Comparison of ENCODE assay signal across 7 cellular contexts in genomic region chr13:26698392-26699196, GRCh38.
DNase-seq lines count a peak whose midpoint lies in the region; ATAC-seq and TF ChIP-seq lines count a peak whose summit lies in the region.

No MANE protein-coding gene starts in this region.

- peak; percentile 95 for ATAC-seq in PC-3

- no peak for TF ChIP-seq EP300 in neural cell (conservative IDR thresholded peaks at IDR 0.05; ENCODE audit: poor library complexity, severe bottlenecking)

- H3K36me3 Mint-ChIP-seq in activated T-cell treated with anti-CD3 and anti-CD28 coated beads, Interleukin-2, amount 50 U/mL, for 24 hours (ENCODE audit: low read depth), result no peaks in the 10 kb centered on the region

- H3K9ac ChIP-seq in PC-3 (ENCODE audit: low read length) (no peak overlapping the region), fibroblast of lung (ENCODE audit: insufficient read depth, low read length) (no peak overlapping the region), neural cell (ENCODE audit: low read length) (peak overlapping the region; percentile 14)

- no peak overlapping the region for H3K27ac ChIP-seq in PC-3 (ENCODE audit: low read length)
- no peak overlapping the region for H3K27ac ChIP-seq in fibroblast of lung (ENCODE audit: insufficient read depth, low read length)
- H3K27ac ChIP-seq in neural cell (ENCODE audit: low read length), result no peak overlapping the region

- TF ChIP-seq RAD21 in neural cell (conservative IDR thresholded peaks at IDR 0.05), result peak; percentile 99

- no peaks in the 10 kb centered on the region for H4K20me1 ChIP-seq in PC-3 (ENCODE audit: low read length)
- no peaks in the 10 kb centered on the region for H4K20me1 ChIP-seq in fibroblast of lung (ENCODE audit: control insufficient read depth, extremely low read depth, insufficient read depth, low read length)
- no peaks in the 10 kb centered on the region for H4K20me1 ChIP-seq in neural cell (ENCODE audit: insufficient read depth)

- H3K4me3 ChIP-seq in PC-3 (ENCODE audit: low read length) (peak overlapping the region; percentile 65), fibroblast of lung (replicated peaks in 1 of 4; ENCODE audit: control extremely low read depth in 1 of 4, insufficient read depth in 1 of 4, low read depth in 3 of 4, low read length in 4 of 4) (peak overlapping the region in 1 of 4 experiments; percentile 26), neural cell (ENCODE audit: low read length) (peak overlapping the region; percentile 35)

- no TSS peak for BruUV-seq in PC-3 (replicated peaks; lab: Mats Ljungman, UMichigan)

- H3K4me3 Mint-ChIP-seq in activated T-cell treated with anti-CD3 and anti-CD28 coated beads, Interleukin-2, amount 50 U/mL, for 24 hours, result no peak overlapping the region

- peaks cover 5% of the 10 kb centered on the region; the same call in 1 of the 2 replicates for H3K4me1 ChIP-seq in PC-3 (ENCODE audit: insufficient read depth, low read length)
- no peaks in the 10 kb centered on the region for H3K4me1 ChIP-seq in fibroblast of lung (ENCODE audit: control insufficient read depth, extremely low read depth, insufficient read depth, low read length)

- H3K9me2 ChIP-seq in PC-3 (replicated peaks; ENCODE audit: low read length), result no peaks in the 10 kb centered on the region
- no peaks in the 10 kb centered on the region for H3K9me2 ChIP-seq in neural cell (ENCODE audit: insufficient read depth, low read length)

- H3K4me2 ChIP-seq in PC-3 (ENCODE audit: low read length), result peak overlapping the region; percentile 84
- peak overlapping the region; percentile 21 for H3K4me2 ChIP-seq in fibroblast of lung (ENCODE audit: extremely low read depth, insufficient read depth, low read length)
- H3K4me2 ChIP-seq in neural cell (ENCODE audit: low read length), result no peak overlapping the region

- H3K9me3 ChIP-seq in PC-3 (ENCODE audit: low read length), result no peaks in the 10 kb centered on the region
- H3K9me3 ChIP-seq in fibroblast of lung (ENCODE audit: control insufficient read depth, insufficient read depth, low read depth, low read length), result no peaks in the 10 kb centered on the region
- no peaks in the 10 kb centered on the region for H3K9me3 ChIP-seq in neural cell (ENCODE audit: low read length)

- TF ChIP-seq CTCF in GM12873 (IDR thresholded peaks at IDR 0.05; ENCODE audit: insufficient read depth, low read depth, low read length, missing control alignments) (peak; percentile 95), PC-3 (conservative IDR thresholded peaks at IDR 0.05; ENCODE audit: low read depth, low read length) (peak; percentile 93), fibroblast of lung (conservative IDR thresholded peaks at IDR 0.05 in 1 of 2, IDR thresholded peaks at IDR 0.05 in 1 of 2; ENCODE audit: low read depth in 1 of 2, low read length in 2 of 2) (peak; percentile 86 to 88), neural cell (IDR thresholded peaks at IDR 0.05; ENCODE audit: poor library complexity, severe bottlenecking) (peak; percentile 98)

- peaks cover 18% of the 10 kb centered on the region for H3K27me3 Mint-ChIP-seq in activated T-cell treated with anti-CD3 and anti-CD28 coated beads, Interleukin-2, amount 50 U/mL, for 24 hours

- CTCF ChIA-PET in PC-3 (lab: Charles Lee), result interaction anchor here (0.5 to 1.3 kb wide), 17 partner anchors 10 to 1951 kb away, joined by 3 to 34 read pairs (median 3); no protein-coding TSS in a partner anchor

- POLR2A ChIA-PET in PC-3 (lab: Charles Lee; ENCODE audit: unreplicated experiment), result interaction anchor here (0.6 to 0.7 kb wide), 2 partner anchors 514 to 1101 kb away, joined by 3 to 4 read pairs; no protein-coding TSS in a partner anchor

- H2AFZ ChIP-seq in PC-3 (ENCODE audit: low read length) (peak overlapping the region; percentile 89), fibroblast of lung (ENCODE audit: low read length) (no peak overlapping the region), neural cell (ENCODE audit: low read depth, low read length) (no peak overlapping the region)

- H3K36me3 ChIP-seq in PC-3 (ENCODE audit: low read depth, low read length) (no peaks in the 10 kb centered on the region), fibroblast of lung (ENCODE audit: control insufficient read depth, insufficient read depth, low read length) (no peaks in the 10 kb centered on the region), neural cell (ENCODE audit: insufficient read depth, low read length) (no peaks in the 10 kb centered on the region)

- H3K9me3 Mint-ChIP-seq in activated T-cell treated with anti-CD3 and anti-CD28 coated beads, Interleukin-2, amount 50 U/mL, for 24 hours, result no peaks in the 10 kb centered on the region

- intact Hi-C loops in PC-3 (cut with micrococcal nuclease), result loop anchor here (1.0 to 5.0 kb wide), 4 partner anchors 41 to 514 kb away; no protein-coding TSS in a partner anchor

- H3K79me2 ChIP-seq in PC-3 (ENCODE audit: low read length) (no peaks in the 10 kb centered on the region), fibroblast of lung (ENCODE audit: control insufficient read depth, insufficient read depth, low read length) (no peaks in the 10 kb centered on the region), neural cell (replicated peaks; ENCODE audit: insufficient read depth, low read length) (no peaks in the 10 kb centered on the region)

- H3K27me3 ChIP-seq in PC-3 (ENCODE audit: low read length) (peaks cover 16% of the 10 kb centered on the region), fibroblast of lung (ENCODE audit: control insufficient read depth, insufficient read depth, low read length) (no peaks in the 10 kb centered on the region), neural cell (ENCODE audit: insufficient read depth, low read depth, low read length) (no peaks in the 10 kb centered on the region)

- DNase-seq in HuH-7.5 (ENCODE audit: low spot score) (peak; percentile 58), PC-3 (peak; percentile 86), fibroblast of lung (ENCODE audit: low read depth in 2 of 2) (peak; percentile 65 to 88)
- peak; percentile 91 for DNase-seq in activated T-cell treated with anti-CD3 and anti-CD28 coated beads, Interleukin-2, amount 50 U/mL, for 24 hours
- DNase-seq in stimulated activated naive CD4-positive, alpha-beta T cell treated with Interleukin-2 at 50 U/mL for 16 hours (lab: John Stamatoyannopoulos, UW), result peak; percentile 50

- H3F3A ChIP-seq in PC-3 (ENCODE audit: low read length, unreplicated experiment), result no peaks in the 10 kb centered on the region
- no peaks in the 10 kb centered on the region for H3F3A ChIP-seq in neural cell (ENCODE audit: insufficient read depth, low read length, poor library complexity, severe bottlenecking)

- H3K4me1 Mint-ChIP-seq in activated T-cell treated with anti-CD3 and anti-CD28 coated beads, Interleukin-2, amount 50 U/mL, for 24 hours (ENCODE audit: low read depth), result peaks cover 1% of the 10 kb centered on the region

- no peak overlapping the region for H3K27ac Mint-ChIP-seq in activated T-cell treated with anti-CD3 and anti-CD28 coated beads, Interleukin-2, amount 50 U/mL, for 24 hours

TF ChIP-seq in neural cell, 6 proteins besides CTCF, POLR2A, EP300 and RAD21:
- no peak for TF ChIP-seq REST (IDR thresholded peaks at IDR 0.05; ENCODE audit: borderline replicate concordance)
- peak; percentile 99 for TF ChIP-seq SMC3 (conservative IDR thresholded peaks at IDR 0.05; ENCODE audit: poor library complexity)
TF ChIP-seq in neural cell: peak in this region for 1.
